10 cellular contexts compared by ENCODE assay signal in the genomic region with DNA sequence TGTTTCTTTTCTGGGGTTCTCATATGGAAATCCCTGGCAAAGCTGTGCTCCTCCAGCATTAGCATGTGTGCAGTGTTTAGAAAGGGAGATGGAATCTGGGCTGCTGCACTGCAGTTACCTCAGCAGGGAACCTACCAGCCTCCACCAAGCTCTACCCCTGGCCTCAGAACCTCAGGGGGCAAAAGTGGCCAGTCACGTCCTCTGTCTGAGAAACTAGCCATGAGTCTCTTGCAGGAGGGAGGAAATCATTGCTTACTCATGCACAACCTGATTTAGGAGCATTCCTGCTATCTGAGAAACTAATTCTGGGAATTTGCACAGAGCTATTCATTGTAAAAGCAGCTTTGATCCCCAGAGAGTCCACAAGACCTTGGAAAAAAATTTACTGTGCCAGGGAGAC.
A peak's percentile ranks its signal among the peaks of the same experiment; 100 is the strongest.
DNase-seq lines count a peak whose midpoint lies in the region; ATAC-seq, FAIRE-seq and TF ChIP-seq lines count a peak whose summit lies in the region.
"Had no signal": no experiment of that assay in that cellular context is flagged by ENCODE, and none has a peak within 500 bp of the region (broad histone marks: within the 10 kb centered on the region; RNA-seq: fewer than 3 reads in every experiment).

No MANE protein-coding gene starts in this region.

- no peak overlapping the region for H3K4me3 ChIP-seq in left ventricle myocardium inferior
- H3K4me3 ChIP-seq in astrocyte (ENCODE audit: insufficient read depth, low read depth, low read length): no peak overlapping the region
- no peak overlapping the region for H3K4me3 ChIP-seq in iPS-20b (ENCODE audit: low read length)
- H3K4me3 ChIP-seq in gastroesophageal sphincter: no peak overlapping the region

- H3K9me3 Mint-ChIP-seq in astrocyte (ENCODE audit: unreplicated experiment): no peaks in the 10 kb centered on the region
- no peaks in the 10 kb centered on the region for H3K9me3 Mint-ChIP-seq in T-cell
- H3K9me3 Mint-ChIP-seq: activated CD4-positive, alpha-beta memory T cell treated with anti-CD3 and anti-CD28 coated beads, Interleukin-2, amount 10 ng/mL, durations not matched to agents 7 days and 5 days had no signal

- peak overlapping the region; percentile 69 for H3K9ac ChIP-seq in astrocyte (ENCODE audit: low read length)
- H3K9ac ChIP-seq in iPS-20b (ENCODE audit: low read depth, low read length): no peak overlapping the region

- H3K4me2 ChIP-seq in astrocyte (ENCODE audit: low read length): peak overlapping the region; percentile 42

- peaks cover 100% of the 10 kb centered on the region for H3K4me1 ChIP-seq in left ventricle myocardium inferior
- peaks cover 78% of the 10 kb centered on the region for H3K4me1 ChIP-seq in astrocyte (ENCODE audit: insufficient read depth, low read length)
- H3K4me1 ChIP-seq in iPS-20b (ENCODE audit: insufficient read depth, low read length): peaks cover 52% of the 10 kb centered on the region
- peaks cover 0 to 37% (median 8%) of the 10 kb centered on the region in 3 donors for H3K4me1 ChIP-seq in gastroesophageal sphincter

- TF ChIP-seq POLR2A in gastroesophageal sphincter (IDR thresholded peaks at IDR 0.05): no peak

- peaks cover 88% of the 10 kb centered on the region for H3K79me2 ChIP-seq in astrocyte (ENCODE audit: insufficient read depth, low read length)

- intact Hi-C loops in left ventricle myocardium inferior (cut with micrococcal nuclease): no loop called here
- intact Hi-C loops in Right ventricle myocardium inferior (cut with DNase I): no loop called here

- CTCF ChIA-PET in T-cell (lab: Charles Lee): no interaction called here

- peak; percentile 96 for FAIRE-seq in astrocyte (lab: Jason Lieb, UNC)

- H2AFZ ChIP-seq in astrocyte (ENCODE audit: low read depth, low read length): no peak overlapping the region

- peak overlapping the region; percentile 99 for H3K27ac Mint-ChIP-seq in astrocyte (ENCODE audit: unreplicated experiment)
- H3K27ac Mint-ChIP-seq in T-cell: no peak overlapping the region
- H3K27ac Mint-ChIP-seq: activated CD4-positive, alpha-beta memory T cell treated with anti-CD3 and anti-CD28 coated beads, Interleukin-2, amount 10 ng/mL, durations not matched to agents 7 days and 5 days had no signal

- no peaks in the 10 kb centered on the region for H3K27me3 Mint-ChIP-seq in astrocyte (ENCODE audit: low read depth, unreplicated experiment)
- peaks cover 0 to 14% of the 10 kb centered on the region in 2 donors for H3K27me3 Mint-ChIP-seq in T-cell

- H3K36me3 Mint-ChIP-seq in astrocyte (ENCODE audit: low read depth, unreplicated experiment) (peaks cover 5% of the 10 kb centered on the region), T-cell (no peaks in the 10 kb centered on the region)

- H4K20me1 ChIP-seq in astrocyte (ENCODE audit: insufficient read depth, low read length): peaks cover 16% of the 10 kb centered on the region

- no peak for ATAC-seq in Right ventricle myocardium inferior
- ATAC-seq in T-cell (replicated peaks in 1 of 4): no peak
- ATAC-seq in gastroesophageal sphincter: no peak
- no peak for ATAC-seq in HG02642 (IDR thresholded peaks at IDR 0.05; ENCODE audit: poor library complexity, unreplicated experiment)

- peak overlapping the region; percentile 4 for H3K4me3 Mint-ChIP-seq in astrocyte (ENCODE audit: unreplicated experiment)
- no peak overlapping the region for H3K4me3 Mint-ChIP-seq in T-cell
- H3K4me3 Mint-ChIP-seq: activated CD4-positive, alpha-beta memory T cell treated with anti-CD3 and anti-CD28 coated beads, Interleukin-2, amount 10 ng/mL, durations not matched to agents 7 days and 5 days had no signal

- POLR2A ChIA-PET in T-cell (lab: Charles Lee): no interaction called here

- no peaks in the 10 kb centered on the region for H3K9me3 ChIP-seq in left ventricle myocardium inferior (replicated peaks)
- H3K9me3 ChIP-seq in astrocyte (ENCODE audit: insufficient read depth, low read depth, low read length): no peaks in the 10 kb centered on the region
- H3K9me3 ChIP-seq in iPS-20b (ENCODE audit: insufficient read depth, low read depth, low read length): no peaks in the 10 kb centered on the region
- no peaks in the 10 kb centered on the region for H3K9me3 ChIP-seq in gastroesophageal sphincter

- H3K27me3 ChIP-seq in left ventricle myocardium inferior (ENCODE audit: low read depth) (no peaks in the 10 kb centered on the region), astrocyte (ENCODE audit: insufficient read depth, low read length) (no peaks in the 10 kb centered on the region), iPS-20b (ENCODE audit: insufficient read depth, low read length) (no peaks in the 10 kb centered on the region), gastroesophageal sphincter (no peaks in the 10 kb centered on the region)

- H3K36me3 ChIP-seq in left ventricle myocardium inferior (peaks cover 14% of the 10 kb centered on the region), astrocyte (ENCODE audit: insufficient read depth, low read length) (peaks cover 8% of the 10 kb centered on the region), iPS-20b (ENCODE audit: insufficient read depth, low read depth, low read length) (peaks cover 5% of the 10 kb centered on the region), gastroesophageal sphincter (no peaks in the 10 kb centered on the region)

- no peak for TF ChIP-seq EP300 in gastroesophageal sphincter (IDR thresholded peaks at IDR 0.05)

- DNase-seq in left ventricle myocardium inferior: no peak
- no peak for DNase-seq in Right ventricle myocardium inferior (ENCODE audit: missing footprints)
- DNase-seq in astrocyte (ENCODE audit: low read depth): peak; percentile 98
- DNase-seq in T-cell: no peak
- DNase-seq in NCI-H146 treated with DMSO at 0.1 percent for 48 hours (lab: John Stamatoyannopoulos, UW; ENCODE audit: unreplicated experiment): no peak
- DNase-seq: activated CD4-positive, alpha-beta memory T cell treated with anti-CD3 and anti-CD28 coated beads, Interleukin-2, amount 10 ng/mL, durations not matched to agents 7 days and 5 days; NCI-H1930 had no signal

- WGBS in gastroesophageal sphincter (ENCODE audit: low coverage in 1 of 2), 2 donors: 43 to 75% methylated on average over 1 of the region's 1 CpG

- H3K27ac ChIP-seq in left ventricle myocardium inferior (replicated peaks) (peak overlapping the region; percentile 70), astrocyte (ENCODE audit: low read depth, low read length) (peak overlapping the region; percentile 94), iPS-20b (ENCODE audit: low read length) (peak overlapping the region; percentile 43), gastroesophageal sphincter (no peak overlapping the region)

- TF ChIP-seq CTCF in left ventricle myocardium inferior (IDR thresholded peaks at IDR 0.05; ENCODE audit: borderline replicate concordance) (no peak), astrocyte (IDR thresholded peaks at IDR 0.05; ENCODE audit: insufficient read depth, low read depth, low read length) (no peak), gastroesophageal sphincter (IDR thresholded peaks at IDR 0.05) (no peak)

- H3K4me1 Mint-ChIP-seq in astrocyte (ENCODE audit: low read depth, unreplicated experiment) (peaks cover 77% of the 10 kb centered on the region), T-cell (peaks cover 0 to 15% (median 9%) of the 10 kb centered on the region in 3 donors)

Comparison
In these comparisons a context has a peak if more than half of its experiments do, and no peak if none do; other contexts are left out.
1. H3K27ac ChIP-seq: peak in left ventricle myocardium inferior (single experiment), astrocyte (single experiment) and iPS-20b (single experiment); none in gastroesophageal sphincter (0 of 4).